Comparison of ENCODE assay signal across 9 cellular contexts in genomic region chr4:163331629-163332360, GRCh38. TPM values are rescaled to one million over a fixed set of nuclear protein-coding genes. Genes with fewer than 3 reads are reported as not detected.
DNase-seq lines count a peak whose midpoint lies in the region; ATAC-seq, FAIRE-seq and TF ChIP-seq lines count a peak whose summit lies in the region.
"Had no signal": no experiment of that assay in that cellular context is flagged by ENCODE, and none has a peak within 500 bp of the region (broad histone marks: within the 10 kb centered on the region; RNA-seq: fewer than 3 reads in every experiment).

No MANE protein-coding gene starts in this region.

- no peaks in the 10 kb centered on the region for H3K27me3 Mint-ChIP-seq in MCF 10A (ENCODE audit: insufficient read depth, unreplicated experiment)
- peaks cover 42% of the 10 kb centered on the region for H3K27me3 Mint-ChIP-seq in stimulated activated naive CD8-positive, alpha-beta T cell treated with anti-CD3 and anti-CD28 coated beads, Interleukin-15, amount 100 ng/mL, for 72 hours

- no peaks in the 10 kb centered on the region for H3K4me1 ChIP-seq in kidney (ENCODE audit: control insufficient read depth in 1 of 2, insufficient read depth in 1 of 2, low read depth in 1 of 2, low read length in 2 of 2)

- intact Hi-C loops in MCF 10A (cut with micrococcal nuclease) (loop anchor here (1.0 to 2.0 kb wide), 8 partner anchors 167 to 834 kb away; no protein-coding TSS in a partner anchor), kidney (cut with DNase I) (no loop called here)

- no peak overlapping the region for H3K27ac Mint-ChIP-seq in MCF 10A (ENCODE audit: low read depth, unreplicated experiment)
- no peak overlapping the region for H3K27ac Mint-ChIP-seq in stimulated activated naive CD8-positive, alpha-beta T cell treated with anti-CD3 and anti-CD28 coated beads, Interleukin-15, amount 100 ng/mL, for 72 hours

- peak overlapping the region; percentile 97 for H3K4me3 Mint-ChIP-seq in MCF 10A (ENCODE audit: unreplicated experiment)
- H3K4me3 Mint-ChIP-seq in stimulated activated naive CD8-positive, alpha-beta T cell treated with anti-CD3 and anti-CD28 coated beads, Interleukin-15, amount 100 ng/mL, for 72 hours = peak overlapping the region; percentile 75 to 80

- H3K9me3 Mint-ChIP-seq in MCF 10A (ENCODE audit: unreplicated experiment) = no peaks in the 10 kb centered on the region
- no peaks in the 10 kb centered on the region for H3K9me3 Mint-ChIP-seq in stimulated activated naive CD8-positive, alpha-beta T cell treated with anti-CD3 and anti-CD28 coated beads, Interleukin-15, amount 100 ng/mL, for 72 hours
- H3K9me3 Mint-ChIP-seq: central memory CD8-positive, alpha-beta T cell had no signal

- H3K36me3 Mint-ChIP-seq in MCF 10A (ENCODE audit: insufficient read depth, unreplicated experiment) = no peaks in the 10 kb centered on the region

- CTCF ChIA-PET in AG04449 (lab: Yijun Ruan, JAX) (interaction anchor here (0.8 to 4.5 kb wide), 17 partner anchors 9 to 835 kb away, joined by 3 to 101 read pairs (median 5); no protein-coding TSS in a partner anchor), HEK293T (lab: Yijun Ruan, JAX) (interaction anchor here (0.6 to 2.4 kb wide), 12 partner anchors 9 to 1790 kb away, joined by 3 to 11 read pairs (median 3); no protein-coding TSS in a partner anchor), MCF 10A (lab: Yijun Ruan, JAX) (interaction anchor here (0.6 to 3.1 kb wide), 39 partner anchors 9 to 1035 kb away, joined by 3 to 20 read pairs (median 4); partner anchors contain the start of genes NPY5R and TMA16)

- peak; percentile 53 for ATAC-seq in stimulated activated naive CD8-positive, alpha-beta T cell treated with anti-CD3 and anti-CD28 coated beads, Interleukin-15, amount 100 ng/mL, for 72 hours
- ATAC-seq in GM21737 (IDR thresholded peaks at IDR 0.05; ENCODE audit: unreplicated experiment) = no peak

- no peak for TF ChIP-seq CTCF in AG04449 (IDR thresholded peaks at IDR 0.05; ENCODE audit: insufficient read depth, low read length, missing control alignments)
- no peak for TF ChIP-seq CTCF in MCF 10A (IDR thresholded peaks at IDR 0.05; ENCODE audit: unreplicated experiment)
- no peak for TF ChIP-seq CTCF in kidney (IDR thresholded peaks at IDR 0.05; ENCODE audit: borderline replicate concordance, extremely low read depth, insufficient read depth)

- no peaks in the 10 kb centered on the region for H3K36me3 ChIP-seq in kidney (ENCODE audit: control insufficient read depth in 1 of 2, insufficient read depth in 2 of 2, low read length in 2 of 2)

- POLR2A ChIA-PET in AG04449 (lab: Yijun Ruan, JAX) = no interaction called here
- POLR2A ChIA-PET in HEK293T (lab: Yijun Ruan, JAX) = interaction anchor here (1.1 kb wide), 1 partner anchor 162 kb away, joined by 4 read pairs; no protein-coding TSS in a partner anchor
- POLR2A ChIA-PET in MCF 10A (lab: Yijun Ruan, JAX) = interaction anchor here (0.7 to 2.0 kb wide), 5 partner anchors 166 to 227 kb away, joined by 3 to 19 read pairs (median 3); partner anchors contain the start of gene NAF1

- FAIRE-seq in kidney (lab: Jason Lieb, UNC) = no peak

- H3K27ac ChIP-seq in kidney (ENCODE audit: low read depth in 2 of 2, low read length in 2 of 2) = peak overlapping the region; percentile 62 to 69

- H3K4me1 Mint-ChIP-seq in MCF 10A (ENCODE audit: insufficient read depth, unreplicated experiment) = peaks cover 5% of the 10 kb centered on the region
- H3K4me1 Mint-ChIP-seq in stimulated activated naive CD8-positive, alpha-beta T cell treated with anti-CD3 and anti-CD28 coated beads, Interleukin-15, amount 100 ng/mL, for 72 hours = peaks cover 16% of the 10 kb centered on the region

- H3K4me3 ChIP-seq in AG04449 (ENCODE audit: low read depth, low read length) = peak overlapping the region; percentile 64
- H3K4me3 ChIP-seq in kidney (ENCODE audit: low read length in 2 of 2) = peak overlapping the region; percentile 92 to 93

- peak overlapping the region; percentile 67 to 83 for H3K9ac ChIP-seq in kidney (ENCODE audit: low read length in 2 of 2)

- BruUV-seq in MCF 10A (replicated peaks; lab: Mats Ljungman, UMichigan) = no TSS peak

- no peaks in the 10 kb centered on the region for H3K9me3 ChIP-seq in kidney (ENCODE audit: control insufficient read depth in 1 of 2, low read length in 2 of 2)

- DNase-seq in AG04449 (ENCODE audit: low read depth, low spot score) (no peak), HEK293T (ENCODE audit: extremely low spot score) (peak; percentile 44), MCF 10A (ENCODE audit: unreplicated experiment) (peak; percentile 21), kidney (peak; percentile 82), activated gamma-delta T cell treated with Interleukin-2 at 50 U/mL for 16 hours (no peak), SHP77 (lab: John Stamatoyannopoulos, UW) (no peak)
- no peak for DNase-seq in stimulated activated naive CD8-positive, alpha-beta T cell treated with anti-CD3 and anti-CD28 coated beads, Interleukin-15, amount 100 ng/mL, for 72 hours

TF ChIP-seq in HEK293T, 16 proteins besides CTCF, POLR2A, EP300 and RAD21:
- no peak for TF ChIP-seq TARDBP (IDR thresholded peaks at IDR 0.05)
- no peak for TF ChIP-seq FOXM1 (IDR thresholded peaks at IDR 0.05; ENCODE audit: borderline replicate concordance)
- TF ChIP-seq PKNOX1 (IDR thresholded peaks at IDR 0.05) = no peak

RNA-seq across cellular contexts. Expression of gene NPY1R, which starts 0.6 kb away (rescaled TPM):
- total RNA-seq in MCF 10A (2022) (0.63 and 2.8 TPM in 2 replicates), kidney (32.9 TPM)
- 19.2 TPM for polyA plus RNA-seq in kidney (ENCODE audit: insufficient read depth, low read depth, low replicate concordance)

RNA-seq across cellular contexts. Expression of gene NPY5R, which starts 11.9 kb away (rescaled TPM):
- total RNA-seq in MCF 10A (2022) (not detected in 2 replicates), kidney (3.0 TPM)
- 1.2 TPM for polyA plus RNA-seq in kidney (ENCODE audit: insufficient read depth, low read depth, low replicate concordance)

Comparison
In these comparisons a context has a peak if more than half of its experiments do, and no peak if none do; other contexts are left out.
1. DNase-seq: peak in HEK293T (single experiment), MCF 10A (single experiment) and kidney (single experiment); none in AG04449 (single experiment), stimulated activated naive CD8-positive, alpha-beta T cell treated with anti-CD3 and anti-CD28 coated beads, Interleukin-15, amount 100 ng/mL, for 72 hours (0 of 2), activated gamma-delta T cell treated with Interleukin-2 at 50 U/mL for 16 hours (single experiment) and SHP77 (0 of 2).